16 cellular contexts compared by ENCODE assay signal in genomic region chr18:13514558-13514957, GRCh38.
A peak's percentile ranks its signal among the peaks of the same experiment; 100 is the strongest.
DNase-seq lines count a peak whose midpoint lies in the region; ATAC-seq and TF ChIP-seq lines count a peak whose summit lies in the region.
"Had no signal": no experiment of that assay in that cellular context is flagged by ENCODE, and none has a peak within 500 bp of the region (broad histone marks: within the 10 kb centered on the region; RNA-seq: fewer than 3 reads in every experiment).

No MANE protein-coding gene starts in this region.

- H3K36me3 ChIP-seq in right atrium auricular region, result no peaks in the 10 kb centered on the region
- no peaks in the 10 kb centered on the region for H3K36me3 ChIP-seq in WERI-Rb-1
- H3K36me3 ChIP-seq in psoas muscle (ENCODE audit: insufficient read depth in 1 of 2, low read depth in 1 of 2), result no peaks in the 10 kb centered on the region

- H3K4me3 ChIP-seq in right atrium auricular region, result no peak overlapping the region
- H3K4me3 ChIP-seq in WERI-Rb-1 (ENCODE audit: low read depth, low read length), result 0 out of 2 replicates have a peak overlapping the region, but pooled peaks have one; percentile 6
- no peak overlapping the region for H3K4me3 ChIP-seq in psoas muscle
- H3K4me3 ChIP-seq: BLaER1 had no signal

- no peak for TF ChIP-seq CTCF in right atrium auricular region (IDR thresholded peaks at IDR 0.05)
- no peak for TF ChIP-seq CTCF in WERI-Rb-1 (IDR thresholded peaks at IDR 0.05; ENCODE audit: low read depth, low read length)
- no peak for TF ChIP-seq CTCF in psoas muscle (IDR thresholded peaks at IDR 0.05)

- DNase-seq in right atrium auricular region (ENCODE audit: low spot score) (no peak), cardiac septum (ENCODE audit: low spot score) (no peak), WERI-Rb-1 (peak; percentile 81), psoas muscle (no peak), GF-D8 (lab: John Stamatoyannopoulos, UW) (no peak)
- no peak for DNase-seq in NK-92 treated with Interleukin-12 subunit alpha and Interleukin-12 subunit beta, amount 100 ng/mL, for 24 hours (lab: John Stamatoyannopoulos, UW)
- DNase-seq: 8988T; AML-193; CD8-positive, alpha-beta memory T cell; DMS79 treated with DMSO at 0.1 percent for 48 hours; GDM1; HCEC 1CT; HFFc6 had no signal

- peaks cover 0 to 8% of the 10 kb centered on the region in 2 donors for H3K9me3 ChIP-seq in right atrium auricular region
- peaks cover 6% of the 10 kb centered on the region for H3K9me3 ChIP-seq in WERI-Rb-1 (ENCODE audit: severe bottlenecking)
- H3K9me3 ChIP-seq in psoas muscle, result peaks cover 9% of the 10 kb centered on the region

- H3K4me1 ChIP-seq in right atrium auricular region, result peaks cover 0 to 11% of the 10 kb centered on the region in 2 donors
- H3K4me1 ChIP-seq in psoas muscle, result peaks cover 51% of the 10 kb centered on the region

- H3K27me3 ChIP-seq in right atrium auricular region (no peaks in the 10 kb centered on the region), WERI-Rb-1 (ENCODE audit: insufficient read depth, low read depth, severe bottlenecking) (no peaks in the 10 kb centered on the region), psoas muscle (ENCODE audit: insufficient read depth in 3 of 3, low read length in 2 of 3) (no peaks in the 10 kb centered on the region)
- H3K27me3 ChIP-seq: BLaER1 had no signal

- H3K27ac ChIP-seq in right atrium auricular region (peak overlapping the region; percentile 48 to 53), WERI-Rb-1 (peak overlapping the region; percentile 40), psoas muscle (peak overlapping the region; percentile 88)
- H3K27ac ChIP-seq: BLaER1 had no signal

- intact Hi-C loops in cardiac septum (cut with DNase I), result no loop called here
- intact Hi-C loops in psoas muscle (cut with DNase I), result no loop called here

- ATAC-seq in psoas muscle (peak in 2 of 4 donors; percentile 48 to 52), esophagus mucosa (no peak)
- ATAC-seq: HepG2 had no signal

- WGBS in psoas muscle, 3 donors, result 49 to 74% (median 52%) methylated on average over 4 of the region's 4 CpGs
